ENCODE assay signal across 30 cellular contexts in the genomic region with DNA sequence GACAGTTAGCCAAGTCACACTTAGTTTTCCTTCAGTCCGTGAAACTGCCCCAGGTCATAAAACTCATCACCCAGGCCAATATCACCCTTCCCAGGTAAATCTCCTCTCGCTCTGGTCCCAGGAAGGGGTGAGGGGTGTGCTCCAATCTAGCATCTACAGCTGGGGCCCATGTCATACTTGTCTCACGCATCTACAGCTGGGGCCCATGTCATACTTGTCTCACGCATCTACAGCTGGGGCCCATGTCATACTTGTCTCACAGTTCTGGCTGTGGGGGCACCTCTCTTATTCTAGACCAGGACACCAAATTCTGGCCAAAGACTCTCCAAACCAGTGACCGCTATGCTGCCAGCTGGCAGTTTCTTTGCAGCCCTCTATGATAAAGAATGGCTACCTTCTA.
"Had no signal": no experiment of that assay in that cellular context is flagged by ENCODE, and none has a peak within 500 bp of the region (broad histone marks: within the 10 kb centered on the region; RNA-seq: fewer than 3 reads in every experiment).

No MANE protein-coding gene starts in this region.

- H3K4me1 ChIP-seq: adrenal gland, ascending aorta had no signal

- DNase-seq: activated B cell treated with CpG ODN at 0.5 μM for 24 hours; activated CD4-positive, alpha-beta memory T cell treated with anti-CD3 and anti-CD28 coated beads for 36 hours; activated CD4-positive, alpha-beta T cell treated with anti-CD3 and anti-CD28 coated beads for 4 hours; activated CD4-positive, alpha-beta T cell treated with anti-CD3 and anti-CD28 coated beads, Interleukin-2, amount 10 ng/mL, durations not matched to agents 24 days and 14 days; activated CD4-positive, alpha-beta T cell treated with anti-CD3 and anti-CD28 coated beads, Interleukin-2, amount 50 U/mL, for 1 hour; activated CD4-positive, alpha-beta T cell treated with anti-CD3 and anti-CD28 coated beads, Interleukin-2, amount 50 U/mL, for 4 hours; activated CD4-positive, CD25-positive, alpha-beta regulatory T cell treated with anti-CD3 and anti-CD28 coated beads, Interleukin-2, amount 50 U/mL, for 72 hours; activated CD8-positive, alpha-beta memory T cell treated with anti-CD3 and anti-CD28 coated beads, Interleukin-2, amount 50 U/mL, for 4 hours; activated CD8-positive, alpha-beta T cell treated with anti-CD3 and anti-CD28 coated beads for 36 hours; activated effector memory CD4-positive, alpha-beta T cell treated with anti-CD3 and anti-CD28 coated beads, Interleukin-2, amount 50 U/mL, for 16 hours; activated gamma-delta T cell treated with Interleukin-2 at 50 U/mL for 16 hours; activated naive CD4-positive, alpha-beta T cell; activated naive CD4-positive, alpha-beta T cell treated with anti-CD3 and anti-CD28 coated beads for 36 hours; activated naive CD4-positive, alpha-beta T cell treated with anti-CD3 and anti-CD28 coated beads, Interleukin-2, amount 50 U/mL, for 16 hours; activated naive CD8-positive, alpha-beta T cell treated with anti-CD3 and anti-CD28 coated beads for 36 hours; activated T-cell treated with anti-CD3 and anti-CD28 coated beads for 4 hours; activated T-cell treated with anti-CD3 and anti-CD28 coated beads, Interleukin-2, amount 50 U/mL, for 1 hour; activated T-cell treated with anti-CD3 and anti-CD28 coated beads, Interleukin-2, amount 50 U/mL, for 4 hours; activated T-cell treated with anti-CD3 and anti-CD28 coated beads, Interleukin-2, amount 50 U/mL, for 72 hours; adrenal gland; amniotic stem cell; central memory CD4-positive, alpha-beta T cell; T-helper 1 cell; T-helper 2 cell; T-helper 9 cell had no signal

- FAIRE-seq: TTC549 had no signal

- ATAC-seq: activated CD8-positive, alpha-beta T cell treated with anti-CD3 and anti-CD28 coated beads for 36 hours; activated naive CD4-positive, alpha-beta T cell treated with anti-CD3 and anti-CD28 coated beads, Interleukin-2, amount 50 U/mL, for 72 hours; activated T-cell treated with anti-CD3 and anti-CD28 coated beads, Interleukin-2, amount 50 U/mL, for 4 hours; activated T-cell treated with anti-CD3 and anti-CD28 coated beads, Interleukin-2, amount 50 U/mL, for 72 hours; activated T-helper 17 cell treated with anti-CD3 and anti-CD28 coated beads, Interleukin-2, amount 50 U/mL, for 72 hours had no signal

- H3K36me3 ChIP-seq: adrenal gland, ascending aorta had no signal

- H3K27ac ChIP-seq: adrenal gland, ascending aorta, VCaP had no signal

- H3K27me3 ChIP-seq: adrenal gland, ascending aorta had no signal

- H3K4me3 ChIP-seq: adrenal gland, ascending aorta had no signal
